Comparison of ENCODE assay signal across 1 cellular context in the genomic region with DNA sequence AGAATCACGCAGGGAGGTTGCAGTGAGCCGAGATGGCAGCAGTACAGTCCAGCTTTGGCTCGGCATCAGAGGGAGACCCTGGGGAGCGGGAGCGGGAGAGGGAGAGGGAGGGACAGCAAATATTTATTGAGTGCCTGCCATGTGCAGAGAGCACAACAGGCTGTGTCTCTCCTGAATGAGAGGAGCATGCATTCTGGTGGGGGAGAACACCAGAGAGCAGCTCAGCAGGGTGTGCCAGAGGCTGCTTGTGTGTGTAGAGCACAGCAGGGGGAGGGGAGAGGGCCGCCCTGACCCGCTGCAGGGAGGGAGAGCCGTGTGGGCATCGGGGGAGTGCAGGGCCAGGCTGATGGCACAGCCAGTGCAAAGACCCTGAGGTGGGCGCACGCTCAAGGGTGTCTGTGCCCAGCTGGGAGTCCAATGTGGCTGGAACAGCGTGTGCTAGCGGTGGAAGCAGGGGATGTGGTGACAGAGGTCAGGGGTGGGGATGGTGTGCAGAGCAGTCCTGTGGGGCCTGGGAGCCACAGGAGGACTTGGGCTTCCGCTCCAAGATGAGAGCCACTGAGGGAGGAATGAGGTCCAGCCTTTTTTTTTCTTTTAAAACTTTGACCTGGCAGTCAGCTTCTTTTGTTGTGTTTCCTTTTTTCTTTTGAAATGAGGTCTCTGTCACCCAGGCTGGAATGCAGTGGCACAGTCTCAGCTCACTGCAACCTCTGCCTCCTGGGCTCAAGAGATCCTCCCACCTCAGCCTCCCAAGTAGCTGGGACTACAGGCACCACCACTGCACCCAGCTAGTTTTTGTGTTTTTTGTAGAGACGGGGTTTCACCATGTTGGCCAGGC.
A peak's percentile ranks its signal among the peaks of the same experiment; 100 is the strongest.
TF ChIP-seq lines count a peak whose summit lies in the region.

No MANE protein-coding gene starts in this region.

TF ChIP-seq in K562, 482 proteins besides CTCF, POLR2A, EP300 and RAD21 (continued from another document and continues in another):
- TF ChIP-seq, protein P1, sequence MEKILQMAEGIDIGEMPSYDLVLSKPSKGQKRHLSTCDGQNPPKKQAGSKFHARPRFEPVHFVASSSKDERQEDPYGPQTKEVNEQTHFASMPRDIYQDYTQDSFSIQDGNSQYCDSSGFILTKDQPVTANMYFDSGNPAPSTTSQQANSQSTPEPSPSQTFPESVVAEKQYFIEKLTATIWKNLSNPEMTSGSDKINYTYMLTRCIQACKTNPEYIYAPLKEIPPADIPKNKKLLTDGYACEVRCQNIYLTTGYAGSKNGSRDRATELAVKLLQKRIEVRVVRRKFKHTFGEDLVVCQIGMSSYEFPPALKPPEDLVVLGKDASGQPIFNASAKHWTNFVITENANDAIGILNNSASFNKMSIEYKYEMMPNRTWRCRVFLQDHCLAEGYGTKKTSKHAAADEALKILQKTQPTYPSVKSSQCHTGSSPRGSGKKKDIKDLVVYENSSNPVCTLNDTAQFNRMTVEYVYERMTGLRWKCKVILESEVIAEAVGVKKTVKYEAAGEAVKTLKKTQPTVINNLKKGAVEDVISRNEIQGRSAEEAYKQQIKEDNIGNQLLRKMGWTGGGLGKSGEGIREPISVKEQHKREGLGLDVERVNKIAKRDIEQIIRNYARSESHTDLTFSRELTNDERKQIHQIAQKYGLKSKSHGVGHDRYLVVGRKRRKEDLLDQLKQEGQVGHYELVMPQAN (IDR thresholded peaks at IDR 0.05; ENCODE audit: borderline replicate concordance) = no peak
- TF ChIP-seq ZNF76 (CRISPR knock-in tag; IDR thresholded peaks at IDR 0.05; ENCODE audit: borderline replicate concordance) = no peak
- TF ChIP-seq, protein P2, sequence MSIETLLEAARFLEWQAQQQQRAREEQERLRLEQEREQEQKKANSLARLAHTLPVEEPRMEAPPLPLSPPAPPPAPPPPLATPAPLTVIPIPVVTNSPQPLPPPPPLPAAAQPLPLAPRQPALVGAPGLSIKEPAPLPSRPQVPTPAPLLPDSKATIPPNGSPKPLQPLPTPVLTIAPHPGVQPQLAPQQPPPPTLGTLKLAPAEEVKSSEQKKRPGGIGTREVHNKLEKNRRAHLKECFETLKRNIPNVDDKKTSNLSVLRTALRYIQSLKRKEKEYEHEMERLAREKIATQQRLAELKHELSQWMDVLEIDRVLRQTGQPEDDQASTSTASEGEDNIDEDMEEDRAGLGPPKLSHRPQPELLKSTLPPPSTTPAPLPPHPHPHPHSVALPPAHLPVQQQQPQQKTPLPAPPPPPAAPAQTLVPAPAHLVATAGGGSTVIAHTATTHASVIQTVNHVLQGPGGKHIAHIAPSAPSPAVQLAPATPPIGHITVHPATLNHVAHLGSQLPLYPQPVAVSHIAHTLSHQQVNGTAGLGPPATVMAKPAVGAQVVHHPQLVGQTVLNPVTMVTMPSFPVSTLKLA (conservative IDR thresholded peaks at IDR 0.05) = no peak
- TF ChIP-seq LARP7 (IDR thresholded peaks at IDR 0.05) = no peak
- no peak for TF ChIP-seq ELF1 (tag; IDR thresholded peaks at IDR 0.05)
- TF ChIP-seq, protein P3, sequence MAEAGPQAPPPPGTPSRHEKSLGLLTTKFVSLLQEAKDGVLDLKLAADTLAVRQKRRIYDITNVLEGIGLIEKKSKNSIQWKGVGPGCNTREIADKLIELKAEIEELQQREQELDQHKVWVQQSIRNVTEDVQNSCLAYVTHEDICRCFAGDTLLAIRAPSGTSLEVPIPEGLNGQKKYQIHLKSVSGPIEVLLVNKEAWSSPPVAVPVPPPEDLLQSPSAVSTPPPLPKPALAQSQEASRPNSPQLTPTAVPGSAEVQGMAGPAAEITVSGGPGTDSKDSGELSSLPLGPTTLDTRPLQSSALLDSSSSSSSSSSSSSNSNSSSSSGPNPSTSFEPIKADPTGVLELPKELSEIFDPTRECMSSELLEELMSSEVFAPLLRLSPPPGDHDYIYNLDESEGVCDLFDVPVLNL (CRISPR knock-in tag; IDR thresholded peaks at IDR 0.05; ENCODE audit: low read depth) = peak; percentile 40; the same call in 1 of the 2 replicates
- no peak for TF ChIP-seq ZNF184 (CRISPR knock-in tag; IDR thresholded peaks at IDR 0.05)
- no peak for TF ChIP-seq CHD2 (IDR thresholded peaks at IDR 0.05; ENCODE audit: low read depth, low read length)
- no peak for TF ChIP-seq ZNF253 (CRISPR knock-in tag; conservative IDR thresholded peaks at IDR 0.05)
- TF ChIP-seq ZNF316 (IDR thresholded peaks at IDR 0.05) = no peak
- TF ChIP-seq ZNF23 (CRISPR knock-in tag; IDR thresholded peaks at IDR 0.05) = no peak
- no peak for TF ChIP-seq ZNF830 (CRISPR knock-in tag; IDR thresholded peaks at IDR 0.05)
- TF ChIP-seq, protein P4, sequence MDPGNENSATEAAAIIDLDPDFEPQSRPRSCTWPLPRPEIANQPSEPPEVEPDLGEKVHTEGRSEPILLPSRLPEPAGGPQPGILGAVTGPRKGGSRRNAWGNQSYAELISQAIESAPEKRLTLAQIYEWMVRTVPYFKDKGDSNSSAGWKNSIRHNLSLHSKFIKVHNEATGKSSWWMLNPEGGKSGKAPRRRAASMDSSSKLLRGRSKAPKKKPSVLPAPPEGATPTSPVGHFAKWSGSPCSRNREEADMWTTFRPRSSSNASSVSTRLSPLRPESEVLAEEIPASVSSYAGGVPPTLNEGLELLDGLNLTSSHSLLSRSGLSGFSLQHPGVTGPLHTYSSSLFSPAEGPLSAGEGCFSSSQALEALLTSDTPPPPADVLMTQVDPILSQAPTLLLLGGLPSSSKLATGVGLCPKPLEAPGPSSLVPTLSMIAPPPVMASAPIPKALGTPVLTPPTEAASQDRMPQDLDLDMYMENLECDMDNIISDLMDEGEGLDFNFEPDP (CRISPR knock-in tag; IDR thresholded peaks at IDR 0.05) = peak; percentile 50; the same call in 1 of the 2 replicates
- TF ChIP-seq, protein P5, sequence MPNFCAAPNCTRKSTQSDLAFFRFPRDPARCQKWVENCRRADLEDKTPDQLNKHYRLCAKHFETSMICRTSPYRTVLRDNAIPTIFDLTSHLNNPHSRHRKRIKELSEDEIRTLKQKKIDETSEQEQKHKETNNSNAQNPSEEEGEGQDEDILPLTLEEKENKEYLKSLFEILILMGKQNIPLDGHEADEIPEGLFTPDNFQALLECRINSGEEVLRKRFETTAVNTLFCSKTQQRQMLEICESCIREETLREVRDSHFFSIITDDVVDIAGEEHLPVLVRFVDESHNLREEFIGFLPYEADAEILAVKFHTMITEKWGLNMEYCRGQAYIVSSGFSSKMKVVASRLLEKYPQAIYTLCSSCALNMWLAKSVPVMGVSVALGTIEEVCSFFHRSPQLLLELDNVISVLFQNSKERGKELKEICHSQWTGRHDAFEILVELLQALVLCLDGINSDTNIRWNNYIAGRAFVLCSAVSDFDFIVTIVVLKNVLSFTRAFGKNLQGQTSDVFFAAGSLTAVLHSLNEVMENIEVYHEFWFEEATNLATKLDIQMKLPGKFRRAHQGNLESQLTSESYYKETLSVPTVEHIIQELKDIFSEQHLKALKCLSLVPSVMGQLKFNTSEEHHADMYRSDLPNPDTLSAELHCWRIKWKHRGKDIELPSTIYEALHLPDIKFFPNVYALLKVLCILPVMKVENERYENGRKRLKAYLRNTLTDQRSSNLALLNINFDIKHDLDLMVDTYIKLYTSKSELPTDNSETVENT (CRISPR knock-in tag; IDR thresholded peaks at IDR 0.05) = peak; percentile 58; the same call in 1 of the 2 replicates
- no peak for TF ChIP-seq NCOA1 (IDR thresholded peaks at IDR 0.05; ENCODE audit: low read depth)
- TF ChIP-seq ZNF75A (CRISPR knock-in tag; IDR thresholded peaks at IDR 0.05) = no peak
- TF ChIP-seq HMG20A (CRISPR knock-in tag; conservative IDR thresholded peaks at IDR 0.05) = no peak
- TF ChIP-seq POLR2B (IDR thresholded peaks at IDR 0.05; ENCODE audit: low read depth, partially characterized antibody) = peak; percentile 43
- TF ChIP-seq FIP1L1 (IDR thresholded peaks at IDR 0.05; ENCODE audit: low read depth, low read length, poor library complexity, severe bottlenecking) = no peak
- no peak for TF ChIP-seq SLC30A9 (CRISPR knock-in tag; IDR thresholded peaks at IDR 0.05)
- no peak for TF ChIP-seq TARDBP (IDR thresholded peaks at IDR 0.05)
- TF ChIP-seq, protein P6, sequence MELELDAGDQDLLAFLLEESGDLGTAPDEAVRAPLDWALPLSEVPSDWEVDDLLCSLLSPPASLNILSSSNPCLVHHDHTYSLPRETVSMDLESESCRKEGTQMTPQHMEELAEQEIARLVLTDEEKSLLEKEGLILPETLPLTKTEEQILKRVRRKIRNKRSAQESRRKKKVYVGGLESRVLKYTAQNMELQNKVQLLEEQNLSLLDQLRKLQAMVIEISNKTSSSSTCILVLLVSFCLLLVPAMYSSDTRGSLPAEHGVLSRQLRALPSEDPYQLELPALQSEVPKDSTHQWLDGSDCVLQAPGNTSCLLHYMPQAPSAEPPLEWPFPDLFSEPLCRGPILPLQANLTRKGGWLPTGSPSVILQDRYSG (tag; conservative IDR thresholded peaks at IDR 0.05; ENCODE audit: low read depth) = no peak
- no peak for TF ChIP-seq BRCA1 (IDR thresholded peaks at IDR 0.05)
- TF ChIP-seq BRCA1 (CRISPR knock-in tag; IDR thresholded peaks at IDR 0.05) = peak; percentile 90; the same call in 1 of the 2 replicates
- no peak for TF ChIP-seq GABPB2 (CRISPR knock-in tag; conservative IDR thresholded peaks at IDR 0.05)
- no peak for TF ChIP-seq HNRNPK (IDR thresholded peaks at IDR 0.05; ENCODE audit: low read depth, low read length, poor library complexity, severe bottlenecking)
- no peak for TF ChIP-seq ESRRA (IDR thresholded peaks at IDR 0.05; ENCODE audit: borderline replicate concordance, low read depth)
- TF ChIP-seq STAT5A (IDR thresholded peaks at IDR 0.05; ENCODE audit: borderline replicate concordance, low read length) = 0 out of 2 replicates have a peak, but pooled peaks have one; percentile 18
- TF ChIP-seq, protein P7, sequence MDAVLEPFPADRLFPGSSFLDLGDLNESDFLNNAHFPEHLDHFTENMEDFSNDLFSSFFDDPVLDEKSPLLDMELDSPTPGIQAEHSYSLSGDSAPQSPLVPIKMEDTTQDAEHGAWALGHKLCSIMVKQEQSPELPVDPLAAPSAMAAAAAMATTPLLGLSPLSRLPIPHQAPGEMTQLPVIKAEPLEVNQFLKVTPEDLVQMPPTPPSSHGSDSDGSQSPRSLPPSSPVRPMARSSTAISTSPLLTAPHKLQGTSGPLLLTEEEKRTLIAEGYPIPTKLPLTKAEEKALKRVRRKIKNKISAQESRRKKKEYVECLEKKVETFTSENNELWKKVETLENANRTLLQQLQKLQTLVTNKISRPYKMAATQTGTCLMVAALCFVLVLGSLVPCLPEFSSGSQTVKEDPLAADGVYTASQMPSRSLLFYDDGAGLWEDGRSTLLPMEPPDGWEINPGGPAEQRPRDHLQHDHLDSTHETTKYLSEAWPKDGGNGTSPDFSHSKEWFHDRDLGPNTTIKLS (IDR thresholded peaks at IDR 0.05; ENCODE audit: borderline replicate concordance, low read depth) = no peak
- TF ChIP-seq NR4A1 (CRISPR knock-in tag; IDR thresholded peaks at IDR 0.05) = no peak
- TF ChIP-seq NR4A1 (tag; IDR thresholded peaks at IDR 0.05) = no peak
- TF ChIP-seq PTTG1 (tag; IDR thresholded peaks at IDR 0.05; ENCODE audit: low read depth) = no peak
- TF ChIP-seq ETV5 (CRISPR knock-in tag; IDR thresholded peaks at IDR 0.05; ENCODE audit: low read depth) = no peak
- no peak for TF ChIP-seq EHMT2 (IDR thresholded peaks at IDR 0.05)
- TF ChIP-seq, protein P8, sequence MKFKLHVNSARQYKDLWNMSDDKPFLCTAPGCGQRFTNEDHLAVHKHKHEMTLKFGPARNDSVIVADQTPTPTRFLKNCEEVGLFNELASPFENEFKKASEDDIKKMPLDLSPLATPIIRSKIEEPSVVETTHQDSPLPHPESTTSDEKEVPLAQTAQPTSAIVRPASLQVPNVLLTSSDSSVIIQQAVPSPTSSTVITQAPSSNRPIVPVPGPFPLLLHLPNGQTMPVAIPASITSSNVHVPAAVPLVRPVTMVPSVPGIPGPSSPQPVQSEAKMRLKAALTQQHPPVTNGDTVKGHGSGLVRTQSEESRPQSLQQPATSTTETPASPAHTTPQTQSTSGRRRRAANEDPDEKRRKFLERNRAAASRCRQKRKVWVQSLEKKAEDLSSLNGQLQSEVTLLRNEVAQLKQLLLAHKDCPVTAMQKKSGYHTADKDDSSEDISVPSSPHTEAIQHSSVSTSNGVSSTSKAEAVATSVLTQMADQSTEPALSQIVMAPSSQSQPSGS (CRISPR knock-in tag; IDR thresholded peaks at IDR 0.05) = no peak
- TF ChIP-seq, protein P9, sequence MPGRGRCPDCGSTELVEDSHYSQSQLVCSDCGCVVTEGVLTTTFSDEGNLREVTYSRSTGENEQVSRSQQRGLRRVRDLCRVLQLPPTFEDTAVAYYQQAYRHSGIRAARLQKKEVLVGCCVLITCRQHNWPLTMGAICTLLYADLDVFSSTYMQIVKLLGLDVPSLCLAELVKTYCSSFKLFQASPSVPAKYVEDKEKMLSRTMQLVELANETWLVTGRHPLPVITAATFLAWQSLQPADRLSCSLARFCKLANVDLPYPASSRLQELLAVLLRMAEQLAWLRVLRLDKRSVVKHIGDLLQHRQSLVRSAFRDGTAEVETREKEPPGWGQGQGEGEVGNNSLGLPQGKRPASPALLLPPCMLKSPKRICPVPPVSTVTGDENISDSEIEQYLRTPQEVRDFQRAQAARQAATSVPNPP (IDR thresholded peaks at IDR 0.05; ENCODE audit: borderline replicate concordance, insufficient read depth, insufficient read length) = no peak
- TF ChIP-seq KLF6 (CRISPR knock-in tag; IDR thresholded peaks at IDR 0.05; ENCODE audit: borderline replicate concordance) = no peak
- TF ChIP-seq, protein P10, sequence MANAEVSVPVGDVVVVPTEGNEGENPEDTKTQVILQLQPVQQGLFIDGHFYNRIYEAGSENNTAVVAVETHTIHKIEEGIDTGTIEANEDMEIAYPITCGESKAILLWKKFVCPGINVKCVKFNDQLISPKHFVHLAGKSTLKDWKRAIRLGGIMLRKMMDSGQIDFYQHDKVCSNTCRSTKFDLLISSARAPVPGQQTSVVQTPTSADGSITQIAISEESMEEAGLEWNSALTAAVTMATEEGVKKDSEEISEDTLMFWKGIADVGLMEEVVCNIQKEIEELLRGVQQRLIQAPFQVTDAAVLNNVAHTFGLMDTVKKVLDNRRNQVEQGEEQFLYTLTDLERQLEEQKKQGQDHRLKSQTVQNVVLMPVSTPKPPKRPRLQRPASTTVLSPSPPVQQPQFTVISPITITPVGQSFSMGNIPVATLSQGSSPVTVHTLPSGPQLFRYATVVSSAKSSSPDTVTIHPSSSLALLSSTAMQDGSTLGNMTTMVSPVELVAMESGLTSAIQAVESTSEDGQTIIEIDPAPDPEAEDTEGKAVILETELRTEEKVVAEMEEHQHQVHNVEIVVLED (CRISPR knock-in tag; IDR thresholded peaks at IDR 0.05) = no peak
- 0 out of 2 replicates have a peak, but pooled peaks have one; percentile 56 for TF ChIP-seq ZNF668 (CRISPR knock-in tag; IDR thresholded peaks at IDR 0.05)
- no peak for TF ChIP-seq FUS (optimal IDR thresholded peaks at IDR 0.05; ENCODE audit: low read depth, low read length)
- TF ChIP-seq PHF20 (IDR thresholded peaks at IDR 0.05; ENCODE audit: partially characterized antibody) = no peak
- TF ChIP-seq SMC3 (conservative IDR thresholded peaks at IDR 0.05; ENCODE audit: insufficient read depth, low read depth, low read length) = no peak
- no peak for TF ChIP-seq NUFIP1 (IDR thresholded peaks at IDR 0.05; ENCODE audit: partially characterized antibody)
- TF ChIP-seq ZNF324 (CRISPR knock-in tag; IDR thresholded peaks at IDR 0.05) = no peak; the same call in 1 of the 2 replicates
- TF ChIP-seq ZNF121 (CRISPR knock-in tag; conservative IDR thresholded peaks at IDR 0.05) = no peak
